8 cellular contexts compared by ENCODE assay signal in the genomic region with DNA sequence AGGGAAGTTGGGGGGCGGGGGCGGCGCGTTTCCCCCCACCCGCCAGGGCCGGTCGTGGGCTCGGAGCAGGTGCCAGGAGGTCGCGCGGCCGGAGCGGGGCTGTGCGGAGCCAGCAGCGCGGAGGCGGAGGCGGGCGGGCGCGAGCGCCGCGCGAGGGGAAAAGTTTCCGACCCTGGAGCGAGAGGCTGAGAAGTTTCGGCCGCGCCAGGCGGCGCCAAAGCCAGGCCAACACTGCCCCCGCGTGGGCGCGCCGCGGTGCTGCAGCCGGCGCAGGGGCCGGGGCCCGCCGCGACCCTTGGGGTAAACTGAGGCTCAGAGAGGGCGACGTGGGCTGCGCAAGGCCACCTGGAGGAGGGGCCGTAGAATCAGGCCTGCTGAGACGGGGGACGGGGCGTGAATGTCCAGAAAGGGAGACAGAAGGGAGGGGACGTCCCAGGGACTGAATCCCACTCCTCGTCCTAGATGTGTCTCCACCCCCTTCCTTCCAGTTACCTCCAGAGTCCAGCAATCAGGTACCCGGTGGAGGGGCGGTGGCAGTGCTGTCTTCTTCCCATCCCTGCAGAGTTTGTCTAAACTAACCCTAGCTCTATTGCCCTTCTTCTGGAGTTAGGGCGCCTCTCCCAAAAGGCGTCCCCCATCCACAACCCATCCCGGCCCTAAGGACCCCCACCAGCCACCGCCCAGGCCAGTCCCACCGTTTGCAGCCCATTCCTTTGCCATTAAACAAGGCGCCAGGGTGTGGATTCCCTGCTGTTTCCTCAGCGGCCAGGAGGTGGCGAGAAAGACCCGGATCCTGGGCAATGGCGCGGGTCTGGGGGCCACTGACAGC. TPM values are rescaled to one million over a fixed set of nuclear protein-coding genes. Genes with fewer than 3 reads are reported as not detected.
DNase-seq lines count a peak whose midpoint lies in the region; ATAC-seq and TF ChIP-seq lines count a peak whose summit lies in the region.

No MANE protein-coding gene starts in this region.

- peak; percentile 48 for DNase-seq in HT1080 (ENCODE audit: low read depth)
- DNase-seq in SJCRH30 = peak; percentile 67 to 77
- DNase-seq in activated gamma-delta T cell treated with anti-CD3 and anti-CD28 coated beads, Interleukin-2, amount 50 U/mL, for 16 hours (ENCODE audit: low read depth) = peak; percentile 59
- DNase-seq in foreskin fibroblast = peak in 1 of 2 donors; percentile 85

- peaks cover 37% of the 10 kb centered on the region for H3K27me3 ChIP-seq in SJCRH30
- no peaks in the 10 kb centered on the region for H3K27me3 ChIP-seq in neuron (ENCODE audit: insufficient read depth, low read length)

- TF ChIP-seq CTCF in GM12875 (IDR thresholded peaks at IDR 0.05; ENCODE audit: borderline replicate concordance, insufficient read depth, low read depth, low read length) = peak; percentile 97
- peak; percentile 70 for TF ChIP-seq CTCF in foreskin fibroblast (IDR thresholded peaks at IDR 0.05; ENCODE audit: low read depth, low read length)

- H2AFZ ChIP-seq in neuron (ENCODE audit: low read depth, low read length) = peak overlapping the region; percentile 46

- H3K9me3 ChIP-seq in SJCRH30 (replicated peaks) = no peaks in the 10 kb centered on the region
- H3K9me3 ChIP-seq in neuron (ENCODE audit: low read length) = no peaks in the 10 kb centered on the region

- ATAC-seq in GM19467 (IDR thresholded peaks at IDR 0.05; ENCODE audit: unreplicated experiment) = no peak

- no peaks in the 10 kb centered on the region for H3K36me3 ChIP-seq in SJCRH30
- H3K36me3 ChIP-seq in neuron (ENCODE audit: insufficient read depth, low read length) = no peaks in the 10 kb centered on the region

- peak overlapping the region; percentile 60 for H3K4me3 ChIP-seq in GM12875 (ENCODE audit: low read depth, low read length)
- peak overlapping the region; percentile 42 for H3K4me3 ChIP-seq in SJCRH30
- peak overlapping the region; percentile 65 to 66 for H3K4me3 ChIP-seq in foreskin fibroblast (ENCODE audit: low read depth in 1 of 2, low read length in 2 of 2)
- peak overlapping the region; percentile 38 for H3K4me3 ChIP-seq in neuron (ENCODE audit: low read length)

- H3K27ac ChIP-seq in SJCRH30 (no peak overlapping the region), temporal lobe (ENCODE audit: low read depth, low read length) (peak overlapping the region; percentile 86)

- H3K4me1 ChIP-seq in SJCRH30 (peaks cover 13% of the 10 kb centered on the region; the same call in 1 of the 2 replicates), neuron (ENCODE audit: insufficient read depth, low read length) (peaks cover 23% of the 10 kb centered on the region)

RNA-seq across cellular contexts. Expression of a gene that starts 10.2 kb away (rescaled TPM):
- total RNA-seq in HT1080 (2014; rRNA removed; shearing (Covaris generic)) = not detected in 2 replicates
- polyA plus RNA-seq in HT1080 (2015; cell fraction: cytosol; rRNA removed) = not detected in 2 replicates
- 0.19 TPM in 1 of 2 replicates, not detected in the other for polyA plus RNA-seq in HT1080 (2015; cell fraction: nucleus; rRNA removed)
- total RNA-seq in SJCRH30 (2014; rRNA removed; shearing (Covaris generic)) = not detected in 2 replicates
- total RNA-seq in temporal lobe = not detected

RNA-seq across cellular contexts. Expression of a gene that starts 15.3 kb away (rescaled TPM):
- 65.9 and 66.4 TPM in 2 replicates for total RNA-seq in HT1080 (2014; rRNA removed; shearing (Covaris generic))
- polyA plus RNA-seq in HT1080 (2015; cell fraction: cytosol; rRNA removed) = 55.8 and 77.9 TPM in 2 replicates
- 36.7 and 44.6 TPM in 2 replicates for polyA plus RNA-seq in HT1080 (2015; cell fraction: nucleus; rRNA removed)
- 47.8 and 48.5 TPM in 2 replicates for total RNA-seq in SJCRH30 (2014; rRNA removed; shearing (Covaris generic))
- 11.1 TPM for total RNA-seq in temporal lobe

RNA-seq across cellular contexts. Expression of a gene that starts 31.3 kb away (rescaled TPM):
- 28.7 and 31.6 TPM in 2 replicates for total RNA-seq in HT1080 (2014; rRNA removed; shearing (Covaris generic))
- 26.7 and 31.9 TPM in 2 replicates for polyA plus RNA-seq in HT1080 (2015; cell fraction: cytosol; rRNA removed)
- 27.3 and 39.5 TPM in 2 replicates for polyA plus RNA-seq in HT1080 (2015; cell fraction: nucleus; rRNA removed)
- 23.0 and 23.4 TPM in 2 replicates for total RNA-seq in SJCRH30 (2014; rRNA removed; shearing (Covaris generic))
- 12.5 TPM for total RNA-seq in temporal lobe

RNA-seq across cellular contexts. Expression of a gene that starts 54.8 kb away (rescaled TPM):
- total RNA-seq in HT1080 (2014; rRNA removed; shearing (Covaris generic)) = not detected in 2 replicates
- not detected in 2 replicates for polyA plus RNA-seq in HT1080 (2015; cell fraction: cytosol; rRNA removed)
- polyA plus RNA-seq in HT1080 (2015; cell fraction: nucleus; rRNA removed) = not detected in 2 replicates
- 0.18 and 0.20 TPM in 2 replicates for total RNA-seq in SJCRH30 (2014; rRNA removed; shearing (Covaris generic))
- 0.25 TPM for total RNA-seq in temporal lobe
